ENCODE assay signal across 1 cellular context in genomic region chr2:172273910-172274571, GRCh38.
TF ChIP-seq lines count a peak whose summit lies in the region.

No MANE protein-coding gene starts in this region.

TF ChIP-seq in GM23338, 12 proteins besides CTCF, POLR2A, EP300 and RAD21 (continued from another document):
- TF ChIP-seq NANOG (IDR thresholded peaks at IDR 0.05; ENCODE audit: borderline replicate concordance): peak; percentile 41; the same call in 1 of the 2 replicates
